8 cellular contexts compared by ENCODE assay signal in genomic region chr6:134176283-134176975, GRCh38.
DNase-seq lines count a peak whose midpoint lies in the region; ATAC-seq and TF ChIP-seq lines count a peak whose summit lies in the region.

No MANE protein-coding gene starts in this region.

- H3K4me3 Mint-ChIP-seq in activated naive CD8-positive, alpha-beta T cell = peak overlapping the region; percentile 99

- peaks cover 20% of the 10 kb centered on the region for H3K27me3 ChIP-seq in cardiac muscle cell

- ATAC-seq in omental fat pad (ENCODE audit: low FRiP score) (peak; percentile 19), HG03095 (IDR thresholded peaks at IDR 0.05; ENCODE audit: unreplicated experiment) (no peak), HG02571 (IDR thresholded peaks at IDR 0.05; ENCODE audit: unreplicated experiment) (no peak)

- no peak overlapping the region for H3K27ac ChIP-seq in cardiac muscle cell

- peak overlapping the region; percentile 68 for H3K4me3 ChIP-seq in cardiac muscle cell

- peak; percentile 32 for DNase-seq in HCEC 1CT
- DNase-seq in cardiac muscle cell (ENCODE audit: low read depth in 1 of 2, low spot score in 1 of 2) = peak; percentile 56 to 82
- no peak for DNase-seq in omental fat pad (ENCODE audit: low spot score)
- no peak for DNase-seq in SW 1271 (lab: John Stamatoyannopoulos, UW)
- DNase-seq in NCI-H1694 treated with DMSO at 0.1 percent for 48 hours (lab: John Stamatoyannopoulos, UW) = no peak

- H3K36me3 Mint-ChIP-seq in activated naive CD8-positive, alpha-beta T cell = peaks cover 15% of the 10 kb centered on the region

- H3K27me3 Mint-ChIP-seq in activated naive CD8-positive, alpha-beta T cell = no peaks in the 10 kb centered on the region

- H3K9me3 Mint-ChIP-seq in activated naive CD8-positive, alpha-beta T cell (ENCODE audit: low read depth) = no peaks in the 10 kb centered on the region

- no peaks in the 10 kb centered on the region for H3K36me3 ChIP-seq in cardiac muscle cell

- peaks cover 58% of the 10 kb centered on the region for H3K4me1 Mint-ChIP-seq in activated naive CD8-positive, alpha-beta T cell (ENCODE audit: low read depth)

- no peaks in the 10 kb centered on the region for H3K9me3 ChIP-seq in cardiac muscle cell (ENCODE audit: low read depth)

- H3K4me1 ChIP-seq in cardiac muscle cell (ENCODE audit: low read depth) = peaks cover 5% of the 10 kb centered on the region

- peak overlapping the region; percentile 94 for H3K27ac Mint-ChIP-seq in activated naive CD8-positive, alpha-beta T cell

- TF ChIP-seq CTCF in cardiac muscle cell (IDR thresholded peaks at IDR 0.05; ENCODE audit: low read depth, low read length) (no peak), omental fat pad (IDR thresholded peaks at IDR 0.05) (no peak)

Comparison
In these comparisons a context has a peak if more than half of its experiments do, and no peak if none do; other contexts are left out.
1. DNase-seq: peak in HCEC 1CT (single experiment) and cardiac muscle cell (2 of 2); none in omental fat pad (single experiment), SW 1271 (0 of 2) and NCI-H1694 treated with DMSO at 0.1 percent for 48 hours (single experiment).